25 cellular contexts compared by ENCODE assay signal in genomic region chr2:20118051-20118450, GRCh38.
"Had no signal": no experiment of that assay in that cellular context is flagged by ENCODE, and none has a peak within 500 bp of the region (broad histone marks: within the 10 kb centered on the region; RNA-seq: fewer than 3 reads in every experiment).

No MANE protein-coding gene starts in this region.

- H3K27ac ChIP-seq: SJSA1, SK-N-MC had no signal

- H3K4me1 ChIP-seq: SJSA1 had no signal

- H3K27me3 ChIP-seq: MG63, SJSA1 had no signal

- H3K4me3 ChIP-seq: MG63, SJSA1, SK-N-MC had no signal

- H3K9me3 ChIP-seq: MG63, SJSA1 had no signal

- ATAC-seq: HepG2 had no signal

- DNase-seq: IMR-90, Karpas-422, KG1, NCI-H1092, NCI-H1105 treated with DMSO at 0.1 percent for 48 hours, NCI-H1417 treated with DMSO at 0.1 percent for 48 hours, NCI-H146, NCI-H1694 treated with DMSO at 0.1 percent for 48 hours, NCI-H1930, NCI-H2081, NCI-H2107, NCI-H226, NCI-H446, NCI-H510A, NCI-H524 treated with DMSO at 0.1 percent for 48 hours, NCI-H69, NCI-H774, Right ventricle myocardium superior, RPMI8226, SIG-M5 had no signal

- FAIRE-seq: HepG2, RCC 7860 had no signal

- H3K36me3 ChIP-seq: MG63, SJSA1 had no signal
